In genomic region chr3:160130950-160131349, GRCh38 we compare ENCODE assay signal across 18 cellular contexts.
A peak's percentile ranks its signal among the peaks of the same experiment; 100 is the strongest.
DNase-seq lines count a peak whose midpoint lies in the region; ATAC-seq and TF ChIP-seq lines count a peak whose summit lies in the region.
"Had no signal": no experiment of that assay in that cellular context is flagged by ENCODE, and none has a peak within 500 bp of the region (broad histone marks: within the 10 kb centered on the region; RNA-seq: fewer than 3 reads in every experiment).

No MANE protein-coding gene starts in this region.

- TF ChIP-seq CTCF in SK-N-SH (IDR thresholded peaks at IDR 0.05) (no peak), fibroblast of lung (conservative IDR thresholded peaks at IDR 0.05 in 1 of 2, IDR thresholded peaks at IDR 0.05 in 1 of 2; ENCODE audit: low read depth in 1 of 2, low read length in 2 of 2) (no peak), retinal pigment epithelial cell (conservative IDR thresholded peaks at IDR 0.05; ENCODE audit: low read depth, low read length) (no peak)

- CTCF ChIA-PET in SK-N-SH (lab: Yijun Ruan, JAX) = interaction anchor here (0.9 to 1.5 kb wide), 2 partner anchors 32 to 142 kb away, joined by 3 read pairs; partner anchors contain the start of gene IL12A

- TF ChIP-seq RAD21 in SK-N-SH (IDR thresholded peaks at IDR 0.05; ENCODE audit: low read length) = no peak

- H3K36me3 ChIP-seq in SK-N-SH (replicated peaks in 1 of 2; ENCODE audit: control insufficient read depth in 1 of 2, insufficient read depth in 2 of 2, low read length in 1 of 2) (no peaks in the 10 kb centered on the region), fibroblast of lung (ENCODE audit: control insufficient read depth, insufficient read depth, low read length) (no peaks in the 10 kb centered on the region)
- H3K36me3 ChIP-seq: BLaER1, esophagus squamous epithelium, neutrophil, SJCRH30, transverse colon had no signal

- H3K9me3 ChIP-seq in SK-N-SH (no peaks in the 10 kb centered on the region), fibroblast of lung (ENCODE audit: control insufficient read depth, insufficient read depth, low read depth, low read length) (no peaks in the 10 kb centered on the region)
- H3K9me3 ChIP-seq: BLaER1, esophagus squamous epithelium, neutrophil, SJCRH30, transverse colon had no signal

- H3K4me3 ChIP-seq in SK-N-SH (ENCODE audit: low read depth in 2 of 2, low read length in 1 of 2) (no peak overlapping the region), fibroblast of lung (replicated peaks in 1 of 4; ENCODE audit: control extremely low read depth in 1 of 4, insufficient read depth in 1 of 4, low read depth in 3 of 4, low read length in 4 of 4) (no peak overlapping the region), retinal pigment epithelial cell (ENCODE audit: low read length) (no peak overlapping the region)
- H3K4me3 ChIP-seq: BLaER1, esophagus squamous epithelium, SJCRH30, transverse colon had no signal

- ATAC-seq in HG02588 (IDR thresholded peaks at IDR 0.05; ENCODE audit: unreplicated experiment) (no peak), HG03520 (IDR thresholded peaks at IDR 0.05; ENCODE audit: unreplicated experiment) (no peak)

- H4K20me1 ChIP-seq in SK-N-SH (ENCODE audit: insufficient read depth) (no peaks in the 10 kb centered on the region), fibroblast of lung (ENCODE audit: control insufficient read depth, extremely low read depth, insufficient read depth, low read length) (no peaks in the 10 kb centered on the region)
- H4K20me1 ChIP-seq: BLaER1 had no signal

- DNase-seq in DMS79 (lab: John Stamatoyannopoulos, UW) (peak; percentile 88), SK-N-SH (no peak), fibroblast of lung (ENCODE audit: low read depth in 2 of 2) (peak; percentile 33 to 87), retinal pigment epithelial cell (ENCODE audit: low read depth) (peak; percentile 86), activated gamma-delta T cell treated with Interleukin-2 at 50 U/mL for 16 hours (no peak), NCI-H446 (lab: John Stamatoyannopoulos, UW) (no peak)
- DNase-seq: activated CD4-positive, alpha-beta T cell treated with anti-CD3 and anti-CD28 coated beads, Interleukin-2, amount 50 U/mL, for 48 hours; cortex of kidney; DMS53; esophagus squamous epithelium; NCI-H1048; NCI-H2171 treated with DMSO at 0.1 percent for 48 hours; SJCRH30; transverse colon had no signal

- no peaks in the 10 kb centered on the region for H3K9me2 ChIP-seq in SK-N-SH

- POLR2A ChIA-PET in SK-N-SH (lab: Yijun Ruan, JAX) = no interaction called here

- no peaks in the 10 kb centered on the region for H3K27me3 ChIP-seq in SK-N-SH (ENCODE audit: insufficient read depth)
- no peaks in the 10 kb centered on the region for H3K27me3 ChIP-seq in fibroblast of lung (ENCODE audit: control insufficient read depth, insufficient read depth, low read length)
- H3K27me3 ChIP-seq: BLaER1, esophagus squamous epithelium, SJCRH30, transverse colon had no signal

- no peak for TF ChIP-seq EP300 in SK-N-SH (IDR thresholded peaks at IDR 0.05; ENCODE audit: borderline replicate concordance in 1 of 2, low read depth in 1 of 2, low read length in 1 of 2)

- peak overlapping the region; percentile 41 to 83; a peak in 3 of 4 replicates for H3K27ac ChIP-seq in SK-N-SH (ENCODE audit: low read depth in 2 of 2, low read length in 1 of 2)
- H3K27ac ChIP-seq in fibroblast of lung (ENCODE audit: insufficient read depth, low read length) = no peak overlapping the region
- H3K27ac ChIP-seq: BLaER1, esophagus squamous epithelium, neutrophil, transverse colon had no signal

- WGBS in SK-N-SH (ENCODE audit: low lambda C conversion rate) = 43% methylated on average over 2 of the region's 2 CpGs

- peaks cover 7 to 25% of the 10 kb centered on the region in 2 experiments; a peak in 2 of 4 replicates for H3K4me1 ChIP-seq in SK-N-SH (ENCODE audit: control insufficient read depth in 1 of 2, insufficient read depth in 2 of 2, low read depth in 1 of 2, low read length in 1 of 2)
- peaks cover 4% of the 10 kb centered on the region for H3K4me1 ChIP-seq in fibroblast of lung (ENCODE audit: control insufficient read depth, extremely low read depth, insufficient read depth, low read length)
- H3K4me1 ChIP-seq: transverse colon had no signal

- peaks cover 27% of the 10 kb centered on the region for H3F3A ChIP-seq in SK-N-SH (replicated peaks; ENCODE audit: insufficient read depth)

- H3K79me2 ChIP-seq in SK-N-SH (ENCODE audit: insufficient read depth) = no peaks in the 10 kb centered on the region
- no peaks in the 10 kb centered on the region for H3K79me2 ChIP-seq in fibroblast of lung (ENCODE audit: control insufficient read depth, insufficient read depth, low read length)

- H2AFZ ChIP-seq in SK-N-SH (ENCODE audit: low read depth) (no peak overlapping the region; the same call in 1 of the 2 replicates), fibroblast of lung (ENCODE audit: low read length) (no peak overlapping the region)

- H3K9ac ChIP-seq in SK-N-SH (peak overlapping the region; percentile 25; the same call in 1 of the 2 replicates), fibroblast of lung (ENCODE audit: insufficient read depth, low read length) (no peak overlapping the region)
- H3K9ac ChIP-seq: BLaER1 had no signal

- H3K4me2 ChIP-seq in SK-N-SH (peak overlapping the region; percentile 38; the same call in 1 of the 2 replicates), fibroblast of lung (ENCODE audit: extremely low read depth, insufficient read depth, low read length) (no peak overlapping the region)
- H3K4me2 ChIP-seq: BLaER1 had no signal

TF ChIP-seq in SK-N-SH, 30 proteins besides CTCF, POLR2A, EP300 and RAD21:
- TF ChIP-seq TCF12 (IDR thresholded peaks at IDR 0.05) (peak; percentile 41; the same call in 1 of the 2 replicates), SIN3A (IDR thresholded peaks at IDR 0.05; ENCODE audit: borderline replicate concordance, low read depth, low read length) (no peak), NFIC (IDR thresholded peaks at IDR 0.05; ENCODE audit: borderline replicate concordance) (peak; percentile 75), FOSL2 (IDR thresholded peaks at IDR 0.05; ENCODE audit: borderline replicate concordance, low read depth) (peak; percentile 37; the same call in 1 of the 2 replicates), USF1 (IDR thresholded peaks at IDR 0.05; ENCODE audit: borderline replicate concordance, low read depth) (no peak), FOXJ3 (CRISPR knock-in tag; IDR thresholded peaks at IDR 0.05) (no peak)

Comparison
In these comparisons a context has a peak if more than half of its experiments do, and no peak if none do; other contexts are left out.
1. DNase-seq: peak in DMS79 (single experiment), fibroblast of lung (2 of 2) and retinal pigment epithelial cell (single experiment); none in SK-N-SH (single experiment), activated gamma-delta T cell treated with Interleukin-2 at 50 U/mL for 16 hours (single experiment) and NCI-H446 (0 of 2).